Comparison of ENCODE assay signal across 11 cellular contexts in the genomic region with DNA sequence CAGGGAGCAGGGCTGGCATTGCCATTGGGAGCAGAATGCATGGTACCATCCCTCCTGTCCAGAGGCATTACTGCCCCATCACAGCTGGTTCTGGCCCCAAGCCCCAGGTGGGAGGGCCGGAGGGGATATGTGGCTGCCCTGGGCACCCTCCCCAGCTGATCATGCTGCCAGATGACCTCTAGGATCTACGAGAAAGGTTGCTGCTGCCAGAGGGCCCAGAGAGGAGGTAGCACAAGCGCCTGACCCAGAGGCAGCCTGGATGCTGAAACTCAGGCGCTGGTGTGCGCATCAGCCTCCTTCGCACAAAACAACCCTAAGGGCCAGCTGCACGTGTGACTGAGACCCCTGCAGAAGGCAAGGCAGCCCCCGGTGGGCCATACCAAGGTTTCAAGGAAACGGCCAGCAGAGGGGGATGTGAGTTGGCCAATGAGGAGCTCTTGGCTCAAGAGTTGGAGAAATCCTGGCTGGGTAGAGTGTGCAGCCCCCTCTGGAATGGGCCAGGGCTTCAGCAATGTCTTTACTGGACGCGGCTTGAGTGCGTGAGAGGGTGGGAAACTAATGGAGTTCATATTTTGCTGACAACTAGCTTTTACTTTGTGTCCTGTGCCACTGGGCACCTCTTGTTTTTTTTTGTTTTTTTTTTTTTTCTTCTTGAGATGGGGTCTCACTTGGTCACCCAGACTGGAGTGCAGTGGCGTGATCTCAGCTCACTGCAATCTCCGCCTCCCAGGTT.
DNase-seq lines count a peak whose midpoint lies in the region; ATAC-seq and TF ChIP-seq lines count a peak whose summit lies in the region.
"Had no signal": no experiment of that assay in that cellular context is flagged by ENCODE, and none has a peak within 500 bp of the region (broad histone marks: within the 10 kb centered on the region; RNA-seq: fewer than 3 reads in every experiment).

No MANE protein-coding gene starts in this region.

- in situ Hi-C loops in Panc1 (cut with HindIII; ENCODE audit: low pct_unique_long_range_greater_than_20kb, low sequenced_read_pairs) = no loop called here

- POLR2A ChIA-PET in Panc1 (lab: Charles Lee) = no interaction called here

- H3K27ac ChIP-seq in Panc1 (ENCODE audit: low read length) (no peak overlapping the region), gastroesophageal sphincter (peak overlapping the region in 3 of 4 donors; percentile 81 to 92 (median 86))
- H3K27ac ChIP-seq: SK-N-MC had no signal

- ATAC-seq in Panc1 = no peak
- no peak for ATAC-seq in gastroesophageal sphincter
- ATAC-seq in stimulated activated effector memory CD8-positive, alpha-beta T cell treated with anti-CD3 and anti-CD28 coated beads, Interleukin-12 subunit alpha, Interleukin-12 subunit beta, amount 100 ng/mL, for 72 hours = no peak

- H3K9me3 ChIP-seq in Panc1 (ENCODE audit: control insufficient read depth, insufficient read depth, low read depth, low read length) (no peaks in the 10 kb centered on the region), gastroesophageal sphincter (no peaks in the 10 kb centered on the region)

- BruUV-seq in Panc1 (replicated peaks; lab: Mats Ljungman, UMichigan) = no TSS peak

- peaks cover 17% of the 10 kb centered on the region for H3K4me1 Mint-ChIP-seq in stimulated activated effector memory CD8-positive, alpha-beta T cell treated with anti-CD3 and anti-CD28 coated beads, Interleukin-12 subunit alpha, Interleukin-12 subunit beta, amount 100 ng/mL, for 72 hours

- H3K4me1 ChIP-seq in Panc1 (ENCODE audit: control insufficient read depth, insufficient read depth, low read length) (peaks cover 43% of the 10 kb centered on the region), gastroesophageal sphincter (peaks cover 2 to 43% (median 20%) of the 10 kb centered on the region in 3 donors)

- CTCF ChIA-PET in Panc1 (lab: Charles Lee) = interaction anchor here (0.6 to 2.1 kb wide), 9 partner anchors 27 to 692 kb away, joined by 3 to 10 read pairs (median 3); no protein-coding TSS in a partner anchor

- peak; percentile 74 for TF ChIP-seq CTCF in Panc1 (IDR thresholded peaks at IDR 0.05)
- no peak for TF ChIP-seq CTCF in gastroesophageal sphincter (IDR thresholded peaks at IDR 0.05)

- H3K36me3 ChIP-seq in Panc1 (ENCODE audit: control insufficient read depth, insufficient read depth, low read length) = no peaks in the 10 kb centered on the region
- H3K36me3 ChIP-seq in gastroesophageal sphincter = peaks cover 0 to 6% of the 10 kb centered on the region in 2 donors

- 89% methylated on average over 7 of the region's 14 CpGs; no CpG with 5 or more reads in 1 of the 2 donors for WGBS in gastroesophageal sphincter (ENCODE audit: low coverage in 1 of 2), 2 donors

- no peaks in the 10 kb centered on the region for H3K9me3 Mint-ChIP-seq in stimulated activated effector memory CD8-positive, alpha-beta T cell treated with anti-CD3 and anti-CD28 coated beads, Interleukin-12 subunit alpha, Interleukin-12 subunit beta, amount 100 ng/mL, for 72 hours

- H3K4me3 Mint-ChIP-seq in stimulated activated effector memory CD8-positive, alpha-beta T cell treated with anti-CD3 and anti-CD28 coated beads, Interleukin-12 subunit alpha, Interleukin-12 subunit beta, amount 100 ng/mL, for 72 hours = no peak overlapping the region

- H3K27me3 ChIP-seq in Panc1 (ENCODE audit: control insufficient read depth, insufficient read depth, low read length) (no peaks in the 10 kb centered on the region), gastroesophageal sphincter (no peaks in the 10 kb centered on the region)

- intact Hi-C loops in Panc1 (cut with micrococcal nuclease; ENCODE audit: unreplicated experiment) = no loop called here

- H3K4me3 ChIP-seq in Panc1 (ENCODE audit: low read depth in 2 of 2, low read length in 2 of 2) (no peak overlapping the region), gastroesophageal sphincter (no peak overlapping the region)
- H3K4me3 ChIP-seq: SK-N-MC had no signal

- no peaks in the 10 kb centered on the region for H3K36me3 Mint-ChIP-seq in stimulated activated effector memory CD8-positive, alpha-beta T cell treated with anti-CD3 and anti-CD28 coated beads, Interleukin-12 subunit alpha, Interleukin-12 subunit beta, amount 100 ng/mL, for 72 hours

- H3K27ac Mint-ChIP-seq in stimulated activated effector memory CD8-positive, alpha-beta T cell treated with anti-CD3 and anti-CD28 coated beads, Interleukin-12 subunit alpha, Interleukin-12 subunit beta, amount 100 ng/mL, for 72 hours = peak overlapping the region; percentile 17

- DNase-seq in NCI-H748 (lab: John Stamatoyannopoulos, UW; ENCODE audit: unreplicated experiment) (peak; percentile 66), NCI-H748 treated with DMSO at 0.1 percent for 48 hours (lab: John Stamatoyannopoulos, UW) (no peak), Panc1 (ENCODE audit: low read depth, low spot score) (no peak), NCI-H1694 (lab: John Stamatoyannopoulos, UW) (no peak), activated T-cell treated with anti-CD3 and anti-CD28 coated beads for 4 hours (no peak), SHP77 treated with DMSO at 0.1 percent for 48 hours (lab: John Stamatoyannopoulos, UW) (no peak)
- DNase-seq in stimulated activated effector memory CD8-positive, alpha-beta T cell treated with anti-CD3 and anti-CD28 coated beads, Interleukin-12 subunit alpha, Interleukin-12 subunit beta, amount 100 ng/mL, for 72 hours (ENCODE audit: low spot score in 2 of 2) = no peak
- DNase-seq: activated effector memory CD4-positive, alpha-beta T cell treated with Interleukin-2 at 50 U/mL for 16 hours; cortex of kidney had no signal

- no peak for TF ChIP-seq POLR2A in gastroesophageal sphincter (IDR thresholded peaks at IDR 0.05)

- TF ChIP-seq EP300 in gastroesophageal sphincter (IDR thresholded peaks at IDR 0.05) = no peak
